In genomic region chr1:224381880-224382548, GRCh38 we compare ENCODE assay signal across 16 cellular contexts. TPM values are rescaled to one million over a fixed set of nuclear protein-coding genes. Genes with fewer than 3 reads are reported as not detected.
A peak's percentile ranks its signal among the peaks of the same experiment; 100 is the strongest.
DNase-seq lines count a peak whose midpoint lies in the region; ATAC-seq and TF ChIP-seq lines count a peak whose summit lies in the region.
"Had no signal": no experiment of that assay in that cellular context is flagged by ENCODE, and none has a peak within 500 bp of the region (broad histone marks: within the 10 kb centered on the region; RNA-seq: fewer than 3 reads in every experiment).

No MANE protein-coding gene starts in this region.

- CTCF ChIA-PET in CD8-positive, alpha-beta memory T cell (lab: Charles Lee): interaction anchor here (6.3 kb wide), 1 partner anchor 76 kb away, joined by 23 read pairs; no protein-coding TSS in a partner anchor
- CTCF ChIA-PET in activated CD8-positive, alpha-beta T cell treated with anti-CD3 and anti-CD28 coated beads for 36 hours (lab: Charles Lee): interaction anchor here (0.9 to 1.4 kb wide), 4 partner anchors 17 to 38 kb away, joined by 3 to 5 read pairs (median 3); no protein-coding TSS in a partner anchor

- peaks cover 6% of the 10 kb centered on the region for H3K36me3 ChIP-seq in CD4-positive, CD25-positive, alpha-beta regulatory T cell (ENCODE audit: control insufficient read depth, insufficient read depth, low read length)
- no peaks in the 10 kb centered on the region for H3K36me3 ChIP-seq in CD8-positive, alpha-beta memory T cell (ENCODE audit: insufficient read depth, low read length)

- ATAC-seq in CD4-positive, CD25-positive, alpha-beta regulatory T cell (ENCODE audit: low read depth in 2 of 2): no peak
- ATAC-seq in activated CD8-positive, alpha-beta T cell treated with anti-CD3 and anti-CD28 coated beads for 36 hours: peak; percentile 68
- ATAC-seq in HG03378 (IDR thresholded peaks at IDR 0.05; ENCODE audit: unreplicated experiment): no peak
- no peak for ATAC-seq in HG03175 (IDR thresholded peaks at IDR 0.05; ENCODE audit: unreplicated experiment)
- ATAC-seq in HG03097 (IDR thresholded peaks at IDR 0.05; ENCODE audit: low FRiP score, unreplicated experiment): no peak
- ATAC-seq: foreskin keratinocyte had no signal

- no peak for TF ChIP-seq CTCF in activated CD8-positive, alpha-beta T cell treated with anti-CD3 and anti-CD28 coated beads for 36 hours (IDR thresholded peaks at IDR 0.05)

- H3K27me3 ChIP-seq in CD4-positive, CD25-positive, alpha-beta regulatory T cell (ENCODE audit: control insufficient read depth, insufficient read depth, low read length): no peaks in the 10 kb centered on the region
- H3K27me3 ChIP-seq in CD8-positive, alpha-beta memory T cell (ENCODE audit: insufficient read depth, low read length, poor library complexity, severe bottlenecking): no peaks in the 10 kb centered on the region
- H3K27me3 ChIP-seq: foreskin keratinocyte, right atrium auricular region, suprapubic skin had no signal

- no peak overlapping the region for H3K4me3 ChIP-seq in CD4-positive, CD25-positive, alpha-beta regulatory T cell (ENCODE audit: low read depth, low read length)
- no peak overlapping the region for H3K4me3 ChIP-seq in CD8-positive, alpha-beta memory T cell (ENCODE audit: low read length)
- H3K4me3 ChIP-seq: coronary artery, right atrium auricular region, suprapubic skin had no signal

- no peak for DNase-seq in CD4-positive, CD25-positive, alpha-beta regulatory T cell
- no peak for DNase-seq in CD8-positive, alpha-beta memory T cell
- DNase-seq in activated CD8-positive, alpha-beta T cell treated with anti-CD3 and anti-CD28 coated beads for 36 hours: peak; percentile 56
- DNase-seq in immature natural killer cell: no peak
- DNase-seq: DMS 273 treated with DMSO at 0.1 percent for 48 hours, foreskin keratinocyte, NCI-H187, NCI-H446 treated with DMSO at 0.1 percent for 48 hours had no signal

- H3K27ac ChIP-seq in CD4-positive, CD25-positive, alpha-beta regulatory T cell (ENCODE audit: insufficient read depth, low read length, poor library complexity, severe bottlenecking): no peak overlapping the region
- no peak overlapping the region for H3K27ac ChIP-seq in CD8-positive, alpha-beta memory T cell (ENCODE audit: low read depth, low read length)
- H3K27ac ChIP-seq: coronary artery, foreskin keratinocyte, right atrium auricular region, suprapubic skin had no signal

- H3K36me3 Mint-ChIP-seq in CD4-positive, CD25-positive, alpha-beta regulatory T cell: peaks cover 22% of the 10 kb centered on the region
- peaks cover 3 to 32% (median 9%) of the 10 kb centered on the region in 3 donors for H3K36me3 Mint-ChIP-seq in CD8-positive, alpha-beta memory T cell
- H3K36me3 Mint-ChIP-seq in activated CD8-positive, alpha-beta T cell treated with anti-CD3 and anti-CD28 coated beads for 36 hours (ENCODE audit: low read depth): peaks cover 44% of the 10 kb centered on the region
- H3K36me3 Mint-ChIP-seq in immature natural killer cell: peaks cover 4 to 13% (median 4%) of the 10 kb centered on the region in 3 donors
- H3K36me3 Mint-ChIP-seq: IgD-negative memory B cell had no signal

- H3K4me1 Mint-ChIP-seq in CD4-positive, CD25-positive, alpha-beta regulatory T cell: peaks cover 21 to 75% (median 49%) of the 10 kb centered on the region in 4 donors
- peaks cover 72 to 85% (median 81%) of the 10 kb centered on the region in 3 donors for H3K4me1 Mint-ChIP-seq in CD8-positive, alpha-beta memory T cell
- H3K4me1 Mint-ChIP-seq in activated CD8-positive, alpha-beta T cell treated with anti-CD3 and anti-CD28 coated beads for 36 hours (ENCODE audit: low read depth): peaks cover 78% of the 10 kb centered on the region
- H3K4me1 Mint-ChIP-seq in immature natural killer cell: peaks cover 60 to 82% of the 10 kb centered on the region in 2 donors
- H3K4me1 Mint-ChIP-seq: mesothelial cell of epicardium had no signal

- no peaks in the 10 kb centered on the region for H3K27me3 Mint-ChIP-seq in CD4-positive, CD25-positive, alpha-beta regulatory T cell
- H3K27me3 Mint-ChIP-seq in CD8-positive, alpha-beta memory T cell: no peaks in the 10 kb centered on the region
- no peaks in the 10 kb centered on the region for H3K27me3 Mint-ChIP-seq in activated CD8-positive, alpha-beta T cell treated with anti-CD3 and anti-CD28 coated beads for 36 hours
- peaks cover 0 to 6% (median 0%) of the 10 kb centered on the region in 3 donors for H3K27me3 Mint-ChIP-seq in immature natural killer cell (ENCODE audit: low read depth in 3 of 3)
- H3K27me3 Mint-ChIP-seq: IgD-negative memory B cell had no signal

- POLR2A ChIA-PET in CD8-positive, alpha-beta memory T cell (lab: Charles Lee): no interaction called here
- POLR2A ChIA-PET in activated CD8-positive, alpha-beta T cell treated with anti-CD3 and anti-CD28 coated beads for 36 hours (lab: Charles Lee): interaction anchor here (0.9 to 1.2 kb wide), 4 partner anchors 16 to 53 kb away, joined by 3 to 7 read pairs (median 4); partner anchors contain the start of gene WDR26

- H3K4me1 ChIP-seq in CD4-positive, CD25-positive, alpha-beta regulatory T cell (ENCODE audit: control insufficient read depth, insufficient read depth, low read length, poor library complexity, severe bottlenecking): peaks cover 36% of the 10 kb centered on the region
- H3K4me1 ChIP-seq in CD8-positive, alpha-beta memory T cell (ENCODE audit: insufficient read depth, low read length): peaks cover 73% of the 10 kb centered on the region
- H3K4me1 ChIP-seq: foreskin keratinocyte had no signal

- peak overlapping the region in 2 of 3 donors; percentile 83 to 86 for H3K27ac Mint-ChIP-seq in CD4-positive, CD25-positive, alpha-beta regulatory T cell
- peak overlapping the region; percentile 55 to 98 (median 74) for H3K27ac Mint-ChIP-seq in CD8-positive, alpha-beta memory T cell
- peak overlapping the region; percentile 89 for H3K27ac Mint-ChIP-seq in activated CD8-positive, alpha-beta T cell treated with anti-CD3 and anti-CD28 coated beads for 36 hours
- H3K27ac Mint-ChIP-seq in immature natural killer cell: peak overlapping the region; percentile 57 to 80 (median 71)
- H3K27ac Mint-ChIP-seq: IgD-negative memory B cell, mesothelial cell of epicardium had no signal

- intact Hi-C loops in activated CD8-positive, alpha-beta T cell treated with anti-CD3 and anti-CD28 coated beads for 36 hours (cut with micrococcal nuclease): no loop called here

- H3K9me3 ChIP-seq in CD4-positive, CD25-positive, alpha-beta regulatory T cell (ENCODE audit: control insufficient read depth in 2 of 2, low read length in 2 of 2): no peaks in the 10 kb centered on the region
- H3K9me3 ChIP-seq in CD8-positive, alpha-beta memory T cell (ENCODE audit: low read length): no peaks in the 10 kb centered on the region
- H3K9me3 ChIP-seq: right atrium auricular region, suprapubic skin had no signal

- peak overlapping the region; percentile 9 to 56 (median 46) for H3K4me3 Mint-ChIP-seq in CD4-positive, CD25-positive, alpha-beta regulatory T cell
- peak overlapping the region in 6 of 7 donors; percentile 8 to 72 (median 56) for H3K4me3 Mint-ChIP-seq in CD8-positive, alpha-beta memory T cell
- H3K4me3 Mint-ChIP-seq in activated CD8-positive, alpha-beta T cell treated with anti-CD3 and anti-CD28 coated beads for 36 hours: peak overlapping the region; percentile 25
- H3K4me3 Mint-ChIP-seq in immature natural killer cell: peak overlapping the region; percentile 41 to 68 (median 60)
- H3K4me3 Mint-ChIP-seq: mesothelial cell of epicardium had no signal

- no peaks in the 10 kb centered on the region for H3K9me3 Mint-ChIP-seq in CD4-positive, CD25-positive, alpha-beta regulatory T cell
- H3K9me3 Mint-ChIP-seq in CD8-positive, alpha-beta memory T cell: no peaks in the 10 kb centered on the region
- no peaks in the 10 kb centered on the region for H3K9me3 Mint-ChIP-seq in activated CD8-positive, alpha-beta T cell treated with anti-CD3 and anti-CD28 coated beads for 36 hours
- no peaks in the 10 kb centered on the region for H3K9me3 Mint-ChIP-seq in immature natural killer cell
- H3K9me3 Mint-ChIP-seq: IgD-negative memory B cell, mesothelial cell of epicardium had no signal

RNA-seq across cellular contexts. Expression of gene CNIH4, which starts 25.3 kb away (rescaled TPM):
- total RNA-seq in CD4-positive, CD25-positive, alpha-beta regulatory T cell: 20.5 TPM
- 10 to 100 TPM; 31.3 to 44.1 (median 40.6) TPM for polyA plus RNA-seq in CD4-positive, CD25-positive, alpha-beta regulatory T cell
- 10 to 100 TPM; 45.7 to 53.9 TPM for total RNA-seq in CD8-positive, alpha-beta memory T cell
- polyA plus RNA-seq in CD8-positive, alpha-beta memory T cell: 49.3 TPM
- 10 to 100 TPM; 44.8 to 45.1 TPM for total RNA-seq in activated CD8-positive, alpha-beta T cell treated with anti-CD3 and anti-CD28 coated beads for 36 hours
- 10 to 100 TPM; 36.4 to 51.2 (median 49.1) TPM for polyA plus RNA-seq in immature natural killer cell

RNA-seq across cellular contexts. Expression of gene NVL, which starts 52.0 kb away (rescaled TPM):
- total RNA-seq in CD4-positive, CD25-positive, alpha-beta regulatory T cell: 40.2 TPM
- 10 to 100 TPM in 3 of 4 donors, 1 to 10 TPM in 1; 9.0 to 17.0 (median 14.3) TPM for polyA plus RNA-seq in CD4-positive, CD25-positive, alpha-beta regulatory T cell
- total RNA-seq in CD8-positive, alpha-beta memory T cell: 10 to 100 TPM; 41.6 to 46.5 TPM
- polyA plus RNA-seq in CD8-positive, alpha-beta memory T cell: 23.0 TPM
- total RNA-seq in activated CD8-positive, alpha-beta T cell treated with anti-CD3 and anti-CD28 coated beads for 36 hours: 10 to 100 TPM; 37.7 to 40.4 TPM
- 10 to 100 TPM in 2 of 3 donors, 1 to 10 TPM in 1; 6.6 to 19.5 (median 14.9) TPM for polyA plus RNA-seq in immature natural killer cell

RNA-seq across cellular contexts. Expression of gene WDR26, which starts 52.6 kb away (rescaled TPM):
- 209 TPM for total RNA-seq in CD4-positive, CD25-positive, alpha-beta regulatory T cell
- 1 to 10 TPM; 2.6 to 5.3 (median 3.3) TPM for polyA plus RNA-seq in CD4-positive, CD25-positive, alpha-beta regulatory T cell
- total RNA-seq in CD8-positive, alpha-beta memory T cell: 10 to 100 TPM; 65.8 to 66.1 TPM
- 5.6 TPM for polyA plus RNA-seq in CD8-positive, alpha-beta memory T cell
- 10 to 100 TPM; 75.2 to 75.8 TPM for total RNA-seq in activated CD8-positive, alpha-beta T cell treated with anti-CD3 and anti-CD28 coated beads for 36 hours
- polyA plus RNA-seq in immature natural killer cell: 1 to 10 TPM in 2 of 3 donors, under 1 TPM in 1; 0.36 to 6.5 (median 3.6) TPM
